ENCODE assay signal across 27 cellular contexts in the genomic region with DNA sequence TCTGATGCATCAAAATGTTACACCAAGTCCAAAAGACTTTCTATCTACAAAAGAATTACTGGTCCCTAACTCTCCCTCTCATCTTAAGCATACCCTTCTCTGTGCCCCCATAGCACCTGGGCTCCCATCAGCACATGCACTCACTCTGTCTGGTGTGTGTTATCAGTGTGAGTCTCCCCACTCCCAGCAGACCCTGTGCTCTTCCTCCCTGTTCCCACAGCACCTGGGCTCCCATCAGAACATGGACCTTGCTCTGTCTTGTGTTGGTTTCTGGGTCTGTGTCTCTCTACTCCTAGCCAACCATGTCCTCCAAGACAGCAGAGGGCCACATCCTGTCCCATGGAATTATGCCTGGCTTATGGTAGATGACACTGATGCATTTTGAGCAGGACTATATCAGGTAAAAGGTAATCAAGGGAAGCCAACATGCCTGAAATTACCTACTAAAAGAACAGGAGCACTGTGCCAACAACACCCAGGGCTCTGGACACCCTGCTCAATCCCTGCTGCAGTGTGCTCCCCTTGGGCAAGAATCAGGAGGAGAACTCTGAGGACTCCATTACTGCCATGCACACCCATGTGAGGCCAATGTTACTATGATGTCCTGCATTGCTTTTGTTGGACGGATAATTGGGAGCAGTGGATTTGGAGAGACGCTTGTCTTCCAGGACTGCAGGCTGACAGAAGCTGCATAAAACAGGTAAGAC. TPM values are rescaled to one million over a fixed set of nuclear protein-coding genes. Genes with fewer than 3 reads are reported as not detected.
"Had no signal": no experiment of that assay in that cellular context is flagged by ENCODE, and none has a peak within 500 bp of the region (broad histone marks: within the 10 kb centered on the region; RNA-seq: fewer than 3 reads in every experiment).

No MANE protein-coding gene starts in this region.

- H3K4me3 ChIP-seq: Peyer's patch, SJCRH30 had no signal

- H3K27me3 ChIP-seq: Peyer's patch had no signal

- H3K4me2 ChIP-seq: SK-N-SH had no signal

- H3K9me3 ChIP-seq: Peyer's patch, SK-N-SH had no signal

- H3K4me3 Mint-ChIP-seq: activated CD4-positive, alpha-beta T cell treated with anti-CD3 and anti-CD28 coated beads for 36 hours; activated naive CD4-positive, alpha-beta T cell treated with anti-CD3 and anti-CD28 coated beads, Interleukin-2, amount 10 ng/mL, durations not matched to agents 7 days and 5 days; activated naive CD8-positive, alpha-beta T cell treated with anti-CD3 and anti-CD28 coated beads for 36 hours; activated T-cell treated with anti-CD3 and anti-CD28 coated beads, Interleukin-2, amount 50 U/mL, for 72 hours had no signal

- H3K36me3 ChIP-seq: Peyer's patch, SJCRH30, WERI-Rb-1 had no signal

- H3K9me3 Mint-ChIP-seq: activated naive CD4-positive, alpha-beta T cell treated with anti-CD3 and anti-CD28 coated beads, Interleukin-2, amount 10 ng/mL, durations not matched to agents 7 days and 5 days; activated naive CD8-positive, alpha-beta T cell treated with anti-CD3 and anti-CD28 coated beads for 36 hours; activated T-helper 2 cell treated with anti-CD3 and anti-CD28 coated beads, Interferon-gamma antibody, Interleukin-2, Interleukin-4, amounts not matched to agents 10 μg/mL and 5 μg/mL and 100 μg/mL, durations not matched to agents 14 hours and 24 hours and 36 hours had no signal

- DNase-seq: activated CD4-positive, alpha-beta T cell treated with anti-CD3 and anti-CD28 coated beads for 36 hours; activated CD4-positive, alpha-beta T cell treated with anti-CD3 and anti-CD28 coated beads, Interleukin-2, amount 50 U/mL, for 4 hours; activated gamma-delta T cell treated with Interleukin-2 at 50 U/mL for 16 hours; activated naive CD4-positive, alpha-beta T cell treated with anti-CD3 and anti-CD28 coated beads, Interleukin-2, amount 10 ng/mL, durations not matched to agents 7 days and 5 days; activated naive CD8-positive, alpha-beta T cell treated with anti-CD3 and anti-CD28 coated beads for 36 hours; activated T-cell treated with anti-CD3 and anti-CD28 coated beads for 4 hours; activated T-cell treated with anti-CD3 and anti-CD28 coated beads, Interleukin-2, amount 50 U/mL, for 72 hours; KG1; MV-4-11; NCI-H1105; NCI-H1436; NCI-H1694 treated with DMSO at 0.1 percent for 48 hours; NCI-H69; NK-92 treated with Interleukin-12 subunit alpha and Interleukin-12 subunit beta, amount 100 ng/mL, for 24 hours; Peyer's patch; Right ventricle myocardium superior; SJCRH30; SK-N-SH; T-helper 1 cell; WERI-Rb-1 had no signal

- H3K27ac Mint-ChIP-seq: activated CD4-positive, alpha-beta T cell treated with anti-CD3 and anti-CD28 coated beads for 36 hours; activated naive CD4-positive, alpha-beta T cell treated with anti-CD3 and anti-CD28 coated beads, Interleukin-2, amount 10 ng/mL, durations not matched to agents 7 days and 5 days; activated naive CD8-positive, alpha-beta T cell treated with anti-CD3 and anti-CD28 coated beads for 36 hours; activated T-cell treated with anti-CD3 and anti-CD28 coated beads, Interleukin-2, amount 50 U/mL, for 72 hours; activated T-helper 2 cell treated with anti-CD3 and anti-CD28 coated beads, Interferon-gamma antibody, Interleukin-2, Interleukin-4, amounts not matched to agents 10 μg/mL and 5 μg/mL and 100 μg/mL, durations not matched to agents 14 hours and 24 hours and 36 hours had no signal

- H3K9ac ChIP-seq: SK-N-SH had no signal

- ATAC-seq: activated CD4-positive, alpha-beta T cell treated with anti-CD3 and anti-CD28 coated beads for 36 hours; activated T-cell treated with anti-CD3 and anti-CD28 coated beads, Interleukin-2, amount 50 U/mL, for 72 hours had no signal

- H3K4me1 ChIP-seq: Peyer's patch, SJCRH30 had no signal

- H3K36me3 Mint-ChIP-seq: activated naive CD4-positive, alpha-beta T cell treated with anti-CD3 and anti-CD28 coated beads, Interleukin-2, amount 10 ng/mL, durations not matched to agents 7 days and 5 days; activated naive CD8-positive, alpha-beta T cell treated with anti-CD3 and anti-CD28 coated beads for 36 hours had no signal

- H3K27ac ChIP-seq: Peyer's patch, RWPE1, SJCRH30, WERI-Rb-1 had no signal

RNA-seq across cellular contexts. Expression of gene GAB4, which starts 34.3 kb away (rescaled TPM):
- total RNA-seq: activated CD4-positive, alpha-beta T cell treated with anti-CD3 and anti-CD28 coated beads for 36 hours; activated CD8-positive, alpha-beta memory T cell treated with anti-CD3 and anti-CD28 coated beads for 36 hours; activated T-cell treated with anti-CD3 and anti-CD28 coated beads, Interleukin-2, amount 50 U/mL, for 72 hours; cardiac septum; LHCN-M2; MCF 10A; Peyer's patch; Right ventricle myocardium superior; SJCRH30; T-helper 2 cell treated with Interferon-gamma antibody and Interleukin-4, amounts not matched to agents 100 ng/mL and 5 ng/mL, for 36 hours had no signal
